10 cellular contexts compared by ENCODE assay signal in the genomic region with DNA sequence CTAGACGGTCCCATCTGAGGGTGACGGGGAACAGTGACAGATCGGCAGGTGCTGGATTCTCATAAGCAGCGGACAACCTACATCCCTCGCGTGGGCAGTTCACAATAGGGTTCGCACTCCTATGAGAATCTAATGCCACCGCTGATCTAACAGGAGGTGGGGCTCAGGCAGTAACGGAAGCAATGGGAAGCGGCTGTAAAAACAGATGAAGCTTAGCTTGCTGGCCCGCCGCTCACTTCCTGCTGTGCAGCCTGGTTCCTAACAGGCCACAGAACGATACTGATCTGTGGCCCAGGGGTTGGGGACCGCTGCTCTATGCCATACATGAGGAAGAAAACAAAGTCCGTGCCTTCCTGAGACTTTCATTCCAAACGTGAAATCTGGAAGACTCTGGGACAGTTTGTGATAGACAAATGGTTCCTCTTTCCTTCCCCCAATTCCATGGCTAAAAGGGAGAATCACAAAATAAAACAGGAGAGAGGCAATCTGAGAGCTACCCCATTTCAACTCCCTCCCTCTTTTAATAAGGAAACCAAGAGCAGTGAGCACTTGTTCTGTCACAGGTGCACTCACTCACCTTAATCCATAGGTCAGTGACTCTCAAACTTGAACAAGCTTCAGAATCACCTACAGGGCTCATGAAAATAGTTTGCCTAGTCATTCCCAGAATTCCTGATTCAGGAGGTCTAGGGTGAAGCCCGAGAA. TPM values are rescaled to one million over a fixed set of nuclear protein-coding genes. Genes with fewer than 3 reads are reported as not detected.
DNase-seq lines count a peak whose midpoint lies in the region; ATAC-seq and TF ChIP-seq lines count a peak whose summit lies in the region.
"Had no signal": no experiment of that assay in that cellular context is flagged by ENCODE, and none has a peak within 500 bp of the region (broad histone marks: within the 10 kb centered on the region; RNA-seq: fewer than 3 reads in every experiment).

No MANE protein-coding gene starts in this region.

- peak; percentile 91 for ATAC-seq in CD4-positive, alpha-beta T cell (ENCODE audit: poor library complexity)
- ATAC-seq in activated naive CD4-positive, alpha-beta T cell treated with anti-CD3 and anti-CD28 coated beads, Interleukin-2, amount 50 U/mL, for 72 hours = peak; percentile 75 to 82
- ATAC-seq in naive B cell (ENCODE audit: low read depth in 2 of 2) = peak; percentile 83 to 85
- no peak for ATAC-seq in GM21529 (IDR thresholded peaks at IDR 0.05; ENCODE audit: unreplicated experiment)

- H3K4me3 Mint-ChIP-seq in CD4-positive, alpha-beta T cell = peak overlapping the region; percentile 80
- peak overlapping the region; percentile 39 to 93 (median 73) for H3K4me3 Mint-ChIP-seq in naive B cell

- H3K36me3 Mint-ChIP-seq in CD4-positive, alpha-beta T cell (ENCODE audit: low read depth) = peaks cover 33% of the 10 kb centered on the region
- H3K36me3 Mint-ChIP-seq in activated naive CD4-positive, alpha-beta T cell treated with anti-CD3 and anti-CD28 coated beads, Interleukin-2, amount 50 U/mL, for 72 hours = peaks cover 0 to 5% of the 10 kb centered on the region in 2 donors
- H3K36me3 Mint-ChIP-seq in naive B cell = peaks cover 0 to 8% of the 10 kb centered on the region in 2 donors

- POLR2A ChIA-PET in CD4-positive, alpha-beta T cell (lab: Charles Lee) = interaction anchor here (0.6 to 5.9 kb wide), 8 partner anchors 12 to 351 kb away, joined by 3 to 28 read pairs (median 5); a partner anchor contains a TSS

- peak overlapping the region; percentile 97 for H3K27ac Mint-ChIP-seq in CD4-positive, alpha-beta T cell
- peak overlapping the region; percentile 87 to 96 for H3K27ac Mint-ChIP-seq in activated naive CD4-positive, alpha-beta T cell treated with anti-CD3 and anti-CD28 coated beads, Interleukin-2, amount 50 U/mL, for 72 hours
- H3K27ac Mint-ChIP-seq in naive B cell = peak overlapping the region; percentile 42 to 88 (median 80)

- H3K27me3 Mint-ChIP-seq in CD4-positive, alpha-beta T cell = no peaks in the 10 kb centered on the region
- no peaks in the 10 kb centered on the region for H3K27me3 Mint-ChIP-seq in naive B cell

- no peaks in the 10 kb centered on the region for H3K27me3 ChIP-seq in CD4-positive, alpha-beta T cell (ENCODE audit: control insufficient read depth, insufficient read depth, low read length)

- no peaks in the 10 kb centered on the region for H3K9me3 Mint-ChIP-seq in CD4-positive, alpha-beta T cell
- H3K9me3 Mint-ChIP-seq in activated naive CD4-positive, alpha-beta T cell treated with anti-CD3 and anti-CD28 coated beads, Interleukin-2, amount 50 U/mL, for 72 hours = no peaks in the 10 kb centered on the region
- H3K9me3 Mint-ChIP-seq in naive B cell = no peaks in the 10 kb centered on the region

- intact Hi-C loops in CD4-positive, alpha-beta T cell (cut with DNase I, micrococcal nuclease) = no loop called here

- DNase-seq in CD4-positive, alpha-beta T cell = peak; percentile 26 to 60 (median 42)
- peak; percentile 41 for DNase-seq in SHP77 treated with DMSO at 0.1 percent for 48 hours (lab: John Stamatoyannopoulos, UW)
- DNase-seq in activated naive CD4-positive, alpha-beta T cell treated with anti-CD3 and anti-CD28 coated beads, Interleukin-2, amount 50 U/mL, for 72 hours (ENCODE audit: low spot score in 2 of 2) = peak; percentile 23 to 57
- no peak for DNase-seq in naive B cell
- DNase-seq in NCI-H1105 (lab: John Stamatoyannopoulos, UW) = no peak
- DNase-seq in GM19238 (ENCODE audit: insufficient read length, low spot score) = no peak
- no peak for DNase-seq in NCI-H2081 (lab: John Stamatoyannopoulos, UW)

- H3K4me1 Mint-ChIP-seq in CD4-positive, alpha-beta T cell (ENCODE audit: low read depth) = peaks cover 53% of the 10 kb centered on the region
- H3K4me1 Mint-ChIP-seq in naive B cell = peaks cover 16 to 32% (median 25%) of the 10 kb centered on the region in 3 donors

- no peak for TF ChIP-seq CTCF in CD4-positive, alpha-beta T cell (IDR thresholded peaks at IDR 0.05)

- CTCF ChIA-PET in CD4-positive, alpha-beta T cell (lab: Charles Lee) = interaction anchor here (1.1 to 1.5 kb wide), 3 partner anchors 12 to 318 kb away, joined by 3 read pairs; a partner anchor contains a TSS

- H3K27ac ChIP-seq in CD4-positive, alpha-beta T cell (ENCODE audit: low read depth, low read length) = peak overlapping the region; percentile 71
- H3K27ac ChIP-seq: C4-2B had no signal

- H3K9me3 ChIP-seq in CD4-positive, alpha-beta T cell (ENCODE audit: control insufficient read depth, low read length) = no peaks in the 10 kb centered on the region

RNA-seq across cellular contexts. Expression of a gene that starts 12.1 kb away (rescaled TPM):
- total RNA-seq in CD4-positive, alpha-beta T cell = 10 to 100 TPM; 26.6 to 27.3 TPM
- total RNA-seq in activated naive CD4-positive, alpha-beta T cell treated with anti-CD3 and anti-CD28 coated beads, Interleukin-2, amount 50 U/mL, for 72 hours = 10 to 100 TPM; 19.1 to 28.5 TPM
- 1 to 10 TPM; 5.3 to 9.3 (median 6.5) TPM for polyA plus RNA-seq in naive B cell (ENCODE audit: low read depth in 6 of 6)

RNA-seq across cellular contexts. Expression of a gene that starts 16.4 kb away (rescaled TPM):
- not detected for total RNA-seq in CD4-positive, alpha-beta T cell
- not detected for total RNA-seq in activated naive CD4-positive, alpha-beta T cell treated with anti-CD3 and anti-CD28 coated beads, Interleukin-2, amount 50 U/mL, for 72 hours
- not detected for polyA plus RNA-seq in naive B cell (ENCODE audit: low read depth in 6 of 6)
- total RNA-seq: liver had no signal
- polyA plus RNA-seq: liver had no signal

RNA-seq across cellular contexts. Expression of a gene that starts 27.6 kb away (rescaled TPM):
- total RNA-seq in CD4-positive, alpha-beta T cell = not detected
- total RNA-seq in activated naive CD4-positive, alpha-beta T cell treated with anti-CD3 and anti-CD28 coated beads, Interleukin-2, amount 50 U/mL, for 72 hours = not detected
- polyA plus RNA-seq in naive B cell (ENCODE audit: low read depth in 6 of 6) = not detected
- total RNA-seq: liver had no signal
- polyA plus RNA-seq: liver had no signal

Comparison
In these comparisons a context has a peak if more than half of its experiments do, and no peak if none do; other contexts are left out.
1. DNase-seq: peak in CD4-positive, alpha-beta T cell (10 of 10), SHP77 treated with DMSO at 0.1 percent for 48 hours (single experiment) and activated naive CD4-positive, alpha-beta T cell treated with anti-CD3 and anti-CD28 coated beads, Interleukin-2, amount 50 U/mL, for 72 hours (2 of 2); none in naive B cell (single experiment), NCI-H1105 (single experiment), GM19238 (single experiment) and NCI-H2081 (0 of 2).
2. Peak in every context shown above with its lines, with median percentiles within 50 percentile points of each other: H3K27ac Mint-ChIP-seq.